1 cellular context compared by ENCODE assay signal in the genomic region with DNA sequence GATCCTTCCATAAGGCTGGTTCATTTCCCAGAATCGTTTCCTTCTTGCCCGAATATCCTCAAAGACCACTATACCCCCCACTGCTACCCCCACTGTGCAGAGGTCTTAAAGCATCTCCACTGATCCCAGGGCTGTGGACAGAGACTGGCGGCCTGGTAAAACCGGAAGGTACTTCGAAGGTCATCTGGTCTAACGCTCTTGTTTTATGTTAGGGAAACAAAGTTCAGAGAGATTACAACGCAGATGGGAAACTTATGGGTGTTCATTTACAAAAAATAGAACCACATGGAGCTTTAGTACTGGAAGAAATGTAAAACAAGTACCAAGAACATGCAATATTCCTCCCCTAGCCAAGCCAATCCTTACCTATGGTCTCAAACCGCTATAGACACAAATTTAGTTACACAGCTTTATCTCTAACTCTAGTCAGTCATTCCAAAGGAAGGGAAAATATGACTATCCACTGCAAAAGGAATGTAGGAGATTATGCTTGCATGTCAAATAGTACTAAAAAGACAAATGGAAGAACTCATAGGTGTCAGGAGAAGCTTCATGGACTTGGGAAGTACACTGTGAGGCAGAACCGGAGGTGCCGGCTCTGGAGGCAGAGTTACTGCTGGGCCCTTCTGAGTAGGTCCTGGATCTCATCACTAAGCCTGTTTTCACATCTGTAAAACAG.
A peak's percentile ranks its signal among the peaks of the same experiment; 100 is the strongest.
TF ChIP-seq lines count a peak whose summit lies in the region.

No MANE protein-coding gene starts in this region.

TF ChIP-seq in HepG2, 621 proteins besides CTCF, POLR2A, EP300 and RAD21 (continued from another document and continues in another):
- TF ChIP-seq, protein P1, sequence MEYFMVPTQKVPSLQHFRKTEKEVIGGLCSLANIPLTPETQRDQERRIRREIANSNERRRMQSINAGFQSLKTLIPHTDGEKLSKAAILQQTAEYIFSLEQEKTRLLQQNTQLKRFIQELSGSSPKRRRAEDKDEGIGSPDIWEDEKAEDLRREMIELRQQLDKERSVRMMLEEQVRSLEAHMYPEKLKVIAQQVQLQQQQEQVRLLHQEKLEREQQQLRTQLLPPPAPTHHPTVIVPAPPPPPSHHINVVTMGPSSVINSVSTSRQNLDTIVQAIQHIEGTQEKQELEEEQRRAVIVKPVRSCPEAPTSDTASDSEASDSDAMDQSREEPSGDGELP (IDR thresholded peaks at IDR 0.05; ENCODE audit: borderline replicate concordance, low read depth) = peak; percentile 48; the same call in 1 of the 2 replicates
- TF ChIP-seq PHF21A (CRISPR knock-in tag; IDR thresholded peaks at IDR 0.05) = peak; percentile 81
- TF ChIP-seq, protein P2, sequence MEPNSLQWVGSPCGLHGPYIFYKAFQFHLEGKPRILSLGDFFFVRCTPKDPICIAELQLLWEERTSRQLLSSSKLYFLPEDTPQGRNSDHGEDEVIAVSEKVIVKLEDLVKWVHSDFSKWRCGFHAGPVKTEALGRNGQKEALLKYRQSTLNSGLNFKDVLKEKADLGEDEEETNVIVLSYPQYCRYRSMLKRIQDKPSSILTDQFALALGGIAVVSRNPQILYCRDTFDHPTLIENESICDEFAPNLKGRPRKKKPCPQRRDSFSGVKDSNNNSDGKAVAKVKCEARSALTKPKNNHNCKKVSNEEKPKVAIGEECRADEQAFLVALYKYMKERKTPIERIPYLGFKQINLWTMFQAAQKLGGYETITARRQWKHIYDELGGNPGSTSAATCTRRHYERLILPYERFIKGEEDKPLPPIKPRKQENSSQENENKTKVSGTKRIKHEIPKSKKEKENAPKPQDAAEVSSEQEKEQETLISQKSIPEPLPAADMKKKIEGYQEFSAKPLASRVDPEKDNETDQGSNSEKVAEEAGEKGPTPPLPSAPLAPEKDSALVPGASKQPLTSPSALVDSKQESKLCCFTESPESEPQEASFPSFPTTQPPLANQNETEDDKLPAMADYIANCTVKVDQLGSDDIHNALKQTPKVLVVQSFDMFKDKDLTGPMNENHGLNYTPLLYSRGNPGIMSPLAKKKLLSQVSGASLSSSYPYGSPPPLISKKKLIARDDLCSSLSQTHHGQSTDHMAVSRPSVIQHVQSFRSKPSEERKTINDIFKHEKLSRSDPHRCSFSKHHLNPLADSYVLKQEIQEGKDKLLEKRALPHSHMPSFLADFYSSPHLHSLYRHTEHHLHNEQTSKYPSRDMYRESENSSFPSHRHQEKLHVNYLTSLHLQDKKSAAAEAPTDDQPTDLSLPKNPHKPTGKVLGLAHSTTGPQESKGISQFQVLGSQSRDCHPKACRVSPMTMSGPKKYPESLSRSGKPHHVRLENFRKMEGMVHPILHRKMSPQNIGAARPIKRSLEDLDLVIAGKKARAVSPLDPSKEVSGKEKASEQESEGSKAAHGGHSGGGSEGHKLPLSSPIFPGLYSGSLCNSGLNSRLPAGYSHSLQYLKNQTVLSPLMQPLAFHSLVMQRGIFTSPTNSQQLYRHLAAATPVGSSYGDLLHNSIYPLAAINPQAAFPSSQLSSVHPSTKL (CRISPR knock-in tag; IDR thresholded peaks at IDR 0.05) = peak; percentile 74
- TF ChIP-seq, protein P3, sequence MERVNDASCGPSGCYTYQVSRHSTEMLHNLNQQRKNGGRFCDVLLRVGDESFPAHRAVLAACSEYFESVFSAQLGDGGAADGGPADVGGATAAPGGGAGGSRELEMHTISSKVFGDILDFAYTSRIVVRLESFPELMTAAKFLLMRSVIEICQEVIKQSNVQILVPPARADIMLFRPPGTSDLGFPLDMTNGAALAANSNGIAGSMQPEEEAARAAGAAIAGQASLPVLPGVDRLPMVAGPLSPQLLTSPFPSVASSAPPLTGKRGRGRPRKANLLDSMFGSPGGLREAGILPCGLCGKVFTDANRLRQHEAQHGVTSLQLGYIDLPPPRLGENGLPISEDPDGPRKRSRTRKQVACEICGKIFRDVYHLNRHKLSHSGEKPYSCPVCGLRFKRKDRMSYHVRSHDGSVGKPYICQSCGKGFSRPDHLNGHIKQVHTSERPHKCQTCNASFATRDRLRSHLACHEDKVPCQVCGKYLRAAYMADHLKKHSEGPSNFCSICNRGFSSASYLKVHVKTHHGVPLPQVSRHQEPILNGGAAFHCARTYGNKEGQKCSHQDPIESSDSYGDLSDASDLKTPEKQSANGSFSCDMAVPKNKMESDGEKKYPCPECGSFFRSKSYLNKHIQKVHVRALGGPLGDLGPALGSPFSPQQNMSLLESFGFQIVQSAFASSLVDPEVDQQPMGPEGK (CRISPR knock-in tag; IDR thresholded peaks at IDR 0.05) = peak; percentile 28; the same call in 1 of the 2 replicates
- TF ChIP-seq ZBTB20 (CRISPR knock-in tag; IDR thresholded peaks at IDR 0.05; ENCODE audit: borderline replicate concordance, low read depth) = peak; percentile 68; the same call in 1 of the 2 replicates
- TF ChIP-seq, protein P4, sequence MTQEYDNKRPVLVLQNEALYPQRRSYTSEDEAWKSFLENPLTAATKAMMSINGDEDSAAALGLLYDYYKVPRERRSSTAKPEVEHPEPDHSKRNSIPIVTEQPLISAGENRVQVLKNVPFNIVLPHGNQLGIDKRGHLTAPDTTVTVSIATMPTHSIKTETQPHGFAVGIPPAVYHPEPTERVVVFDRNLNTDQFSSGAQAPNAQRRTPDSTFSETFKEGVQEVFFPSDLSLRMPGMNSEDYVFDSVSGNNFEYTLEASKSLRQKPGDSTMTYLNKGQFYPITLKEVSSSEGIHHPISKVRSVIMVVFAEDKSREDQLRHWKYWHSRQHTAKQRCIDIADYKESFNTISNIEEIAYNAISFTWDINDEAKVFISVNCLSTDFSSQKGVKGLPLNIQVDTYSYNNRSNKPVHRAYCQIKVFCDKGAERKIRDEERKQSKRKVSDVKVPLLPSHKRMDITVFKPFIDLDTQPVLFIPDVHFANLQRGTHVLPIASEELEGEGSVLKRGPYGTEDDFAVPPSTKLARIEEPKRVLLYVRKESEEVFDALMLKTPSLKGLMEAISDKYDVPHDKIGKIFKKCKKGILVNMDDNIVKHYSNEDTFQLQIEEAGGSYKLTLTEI (CRISPR knock-in tag; conservative IDR thresholded peaks at IDR 0.05) = no peak
- TF ChIP-seq, protein P5, sequence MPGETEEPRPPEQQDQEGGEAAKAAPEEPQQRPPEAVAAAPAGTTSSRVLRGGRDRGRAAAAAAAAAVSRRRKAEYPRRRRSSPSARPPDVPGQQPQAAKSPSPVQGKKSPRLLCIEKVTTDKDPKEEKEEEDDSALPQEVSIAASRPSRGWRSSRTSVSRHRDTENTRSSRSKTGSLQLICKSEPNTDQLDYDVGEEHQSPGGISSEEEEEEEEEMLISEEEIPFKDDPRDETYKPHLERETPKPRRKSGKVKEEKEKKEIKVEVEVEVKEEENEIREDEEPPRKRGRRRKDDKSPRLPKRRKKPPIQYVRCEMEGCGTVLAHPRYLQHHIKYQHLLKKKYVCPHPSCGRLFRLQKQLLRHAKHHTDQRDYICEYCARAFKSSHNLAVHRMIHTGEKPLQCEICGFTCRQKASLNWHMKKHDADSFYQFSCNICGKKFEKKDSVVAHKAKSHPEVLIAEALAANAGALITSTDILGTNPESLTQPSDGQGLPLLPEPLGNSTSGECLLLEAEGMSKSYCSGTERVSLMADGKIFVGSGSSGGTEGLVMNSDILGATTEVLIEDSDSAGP (CRISPR knock-in tag; IDR thresholded peaks at IDR 0.05; ENCODE audit: borderline replicate concordance) = no peak
- no peak for TF ChIP-seq SRF (IDR thresholded peaks at IDR 0.05; ENCODE audit: low read depth, low read length)
- TF ChIP-seq ZNF274 (CRISPR knock-in tag; IDR thresholded peaks at IDR 0.05) = no peak
- peak; percentile 75; the same call in 1 of the 2 replicates for TF ChIP-seq MED1 (CRISPR knock-in tag; IDR thresholded peaks at IDR 0.05)
- TF ChIP-seq, protein P6, sequence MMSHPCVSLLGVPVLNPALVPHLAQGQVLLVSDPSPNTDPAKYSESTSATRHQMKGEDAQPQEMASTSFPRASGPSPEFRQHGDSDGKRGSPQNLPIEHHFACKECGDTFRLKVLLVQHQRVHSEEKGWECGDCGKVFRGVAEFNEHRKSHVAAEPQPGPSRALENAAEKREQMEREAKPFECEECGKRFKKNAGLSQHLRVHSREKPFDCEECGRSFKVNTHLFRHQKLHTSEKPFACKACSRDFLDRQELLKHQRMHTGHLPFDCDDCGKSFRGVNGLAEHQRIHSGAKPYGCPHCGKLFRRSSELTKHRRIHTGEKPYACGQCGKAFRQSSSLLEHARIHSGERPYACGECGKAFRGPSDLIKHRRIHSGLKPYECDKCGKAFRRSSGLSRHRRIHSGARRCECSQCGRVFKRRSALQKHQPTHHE (CRISPR knock-in tag; IDR thresholded peaks at IDR 0.05; ENCODE audit: borderline replicate concordance) = no peak
- no peak for TF ChIP-seq NAIF1 (CRISPR knock-in tag; IDR thresholded peaks at IDR 0.05; ENCODE audit: borderline replicate concordance)
- TF ChIP-seq TGIF2 (CRISPR knock-in tag; IDR thresholded peaks at IDR 0.05) = no peak
- TF ChIP-seq, protein P7, sequence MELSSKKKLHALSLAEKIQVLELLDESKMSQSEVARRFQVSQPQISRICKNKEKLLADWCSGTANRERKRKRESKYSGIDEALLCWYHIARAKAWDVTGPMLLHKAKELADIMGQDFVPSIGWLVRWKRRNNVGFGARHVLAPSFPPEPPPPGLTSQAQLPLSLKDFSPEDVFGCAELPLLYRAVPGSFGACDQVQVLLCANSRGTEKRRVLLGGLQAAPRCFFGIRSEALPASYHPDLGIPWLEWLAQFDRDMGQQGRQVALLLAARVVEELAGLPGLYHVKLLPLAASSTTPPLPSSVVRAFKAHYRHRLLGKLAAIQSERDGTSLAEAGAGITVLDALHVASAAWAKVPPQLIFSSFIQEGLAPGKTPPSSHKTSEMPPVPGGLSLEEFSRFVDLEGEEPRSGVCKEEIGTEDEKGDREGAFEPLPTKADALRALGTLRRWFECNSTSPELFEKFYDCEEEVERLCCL (CRISPR knock-in tag; IDR thresholded peaks at IDR 0.05; ENCODE audit: borderline replicate concordance) = no peak
- TF ChIP-seq PITX1 (CRISPR knock-in tag; IDR thresholded peaks at IDR 0.05) = peak; percentile 53; the same call in 1 of the 2 replicates
- TF ChIP-seq SPEN (CRISPR knock-in tag; IDR thresholded peaks at IDR 0.05; ENCODE audit: low read depth) = peak; percentile 31; the same call in 1 of the 2 replicates
- peak; percentile 34; the same call in 1 of the 2 replicates for TF ChIP-seq NR2F6 (IDR thresholded peaks at IDR 0.05)
- no peak for TF ChIP-seq NR2F6 (CRISPR knock-in tag; IDR thresholded peaks at IDR 0.05)
- TF ChIP-seq, protein P8, sequence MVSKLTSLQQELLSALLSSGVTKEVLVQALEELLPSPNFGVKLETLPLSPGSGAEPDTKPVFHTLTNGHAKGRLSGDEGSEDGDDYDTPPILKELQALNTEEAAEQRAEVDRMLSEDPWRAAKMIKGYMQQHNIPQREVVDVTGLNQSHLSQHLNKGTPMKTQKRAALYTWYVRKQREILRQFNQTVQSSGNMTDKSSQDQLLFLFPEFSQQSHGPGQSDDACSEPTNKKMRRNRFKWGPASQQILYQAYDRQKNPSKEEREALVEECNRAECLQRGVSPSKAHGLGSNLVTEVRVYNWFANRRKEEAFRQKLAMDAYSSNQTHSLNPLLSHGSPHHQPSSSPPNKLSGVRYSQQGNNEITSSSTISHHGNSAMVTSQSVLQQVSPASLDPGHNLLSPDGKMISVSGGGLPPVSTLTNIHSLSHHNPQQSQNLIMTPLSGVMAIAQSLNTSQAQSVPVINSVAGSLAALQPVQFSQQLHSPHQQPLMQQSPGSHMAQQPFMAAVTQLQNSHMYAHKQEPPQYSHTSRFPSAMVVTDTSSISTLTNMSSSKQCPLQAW (CRISPR knock-in tag; IDR thresholded peaks at IDR 0.05) = peak; percentile 59; the same call in 1 of the 2 replicates
- 0 out of 2 replicates have a peak, but pooled peaks have one; percentile 47 for TF ChIP-seq BCL6 (CRISPR knock-in tag; IDR thresholded peaks at IDR 0.05)
- no peak for TF ChIP-seq LCORL (IDR thresholded peaks at IDR 0.05)
- 0 out of 2 replicates have a peak, but pooled peaks have one; percentile 25 for TF ChIP-seq LCORL (CRISPR knock-in tag; IDR thresholded peaks at IDR 0.05)
- TF ChIP-seq HDAC1 (CRISPR knock-in tag; IDR thresholded peaks at IDR 0.05) = peak; percentile 60; the same call in 1 of the 2 replicates
- TF ChIP-seq ZNF317 (CRISPR knock-in tag; IDR thresholded peaks at IDR 0.05) = 0 out of 2 replicates have a peak, but pooled peaks have one; percentile 28
- peak; percentile 66 for TF ChIP-seq NCOA2 (CRISPR knock-in tag; IDR thresholded peaks at IDR 0.05)
- TF ChIP-seq JUND (CRISPR knock-in tag; IDR thresholded peaks at IDR 0.05) = 0 out of 2 replicates have a peak, but pooled peaks have one; percentile 41
- TF ChIP-seq, protein P9, sequence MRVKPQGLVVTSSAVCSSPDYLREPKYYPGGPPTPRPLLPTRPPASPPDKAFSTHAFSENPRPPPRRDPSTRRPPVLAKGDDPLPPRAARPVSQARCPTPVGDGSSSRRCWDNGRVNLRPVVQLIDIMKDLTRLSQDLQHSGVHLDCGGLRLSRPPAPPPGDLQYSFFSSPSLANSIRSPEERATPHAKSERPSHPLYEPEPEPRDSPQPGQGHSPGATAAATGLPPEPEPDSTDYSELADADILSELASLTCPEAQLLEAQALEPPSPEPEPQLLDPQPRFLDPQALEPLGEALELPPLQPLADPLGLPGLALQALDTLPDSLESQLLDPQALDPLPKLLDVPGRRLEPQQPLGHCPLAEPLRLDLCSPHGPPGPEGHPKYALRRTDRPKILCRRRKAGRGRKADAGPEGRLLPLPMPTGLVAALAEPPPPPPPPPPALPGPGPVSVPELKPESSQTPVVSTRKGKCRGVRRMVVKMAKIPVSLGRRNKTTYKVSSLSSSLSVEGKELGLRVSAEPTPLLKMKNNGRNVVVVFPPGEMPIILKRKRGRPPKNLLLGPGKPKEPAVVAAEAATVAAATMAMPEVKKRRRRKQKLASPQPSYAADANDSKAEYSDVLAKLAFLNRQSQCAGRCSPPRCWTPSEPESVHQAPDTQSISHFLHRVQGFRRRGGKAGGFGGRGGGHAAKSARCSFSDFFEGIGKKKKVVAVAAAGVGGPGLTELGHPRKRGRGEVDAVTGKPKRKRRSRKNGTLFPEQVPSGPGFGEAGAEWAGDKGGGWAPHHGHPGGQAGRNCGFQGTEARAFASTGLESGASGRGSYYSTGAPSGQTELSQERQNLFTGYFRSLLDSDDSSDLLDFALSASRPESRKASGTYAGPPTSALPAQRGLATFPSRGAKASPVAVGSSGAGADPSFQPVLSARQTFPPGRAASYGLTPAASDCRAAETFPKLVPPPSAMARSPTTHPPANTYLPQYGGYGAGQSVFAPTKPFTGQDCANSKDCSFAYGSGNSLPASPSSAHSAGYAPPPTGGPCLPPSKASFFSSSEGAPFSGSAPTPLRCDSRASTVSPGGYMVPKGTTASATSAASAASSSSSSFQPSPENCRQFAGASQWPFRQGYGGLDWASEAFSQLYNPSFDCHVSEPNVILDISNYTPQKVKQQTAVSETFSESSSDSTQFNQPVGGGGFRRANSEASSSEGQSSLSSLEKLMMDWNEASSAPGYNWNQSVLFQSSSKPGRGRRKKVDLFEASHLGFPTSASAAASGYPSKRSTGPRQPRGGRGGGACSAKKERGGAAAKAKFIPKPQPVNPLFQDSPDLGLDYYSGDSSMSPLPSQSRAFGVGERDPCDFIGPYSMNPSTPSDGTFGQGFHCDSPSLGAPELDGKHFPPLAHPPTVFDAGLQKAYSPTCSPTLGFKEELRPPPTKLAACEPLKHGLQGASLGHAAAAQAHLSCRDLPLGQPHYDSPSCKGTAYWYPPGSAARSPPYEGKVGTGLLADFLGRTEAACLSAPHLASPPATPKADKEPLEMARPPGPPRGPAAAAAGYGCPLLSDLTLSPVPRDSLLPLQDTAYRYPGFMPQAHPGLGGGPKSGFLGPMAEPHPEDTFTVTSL (CRISPR knock-in tag; IDR thresholded peaks at IDR 0.05; ENCODE audit: borderline replicate concordance) = peak; percentile 54; the same call in 1 of the 2 replicates
- TF ChIP-seq YEATS4 (CRISPR knock-in tag; IDR thresholded peaks at IDR 0.05; ENCODE audit: borderline replicate concordance) = peak; percentile 51; the same call in 1 of the 2 replicates
- peak; percentile 60 for TF ChIP-seq HNF4A (CRISPR knock-in tag; IDR thresholded peaks at IDR 0.05)
- no peak for TF ChIP-seq ZNF598 (CRISPR knock-in tag; IDR thresholded peaks at IDR 0.05; ENCODE audit: borderline replicate concordance)
- peak; percentile 21; the same call in 1 of the 2 replicates for TF ChIP-seq ZNF331 (CRISPR knock-in tag; IDR thresholded peaks at IDR 0.05)
- peak; percentile 16; the same call in 1 of the 2 replicates for TF ChIP-seq FOXA3 (CRISPR knock-in tag; IDR thresholded peaks at IDR 0.05)
- TF ChIP-seq CREM (IDR thresholded peaks at IDR 0.05) = peak; percentile 51
- TF ChIP-seq CREM (CRISPR knock-in tag; IDR thresholded peaks at IDR 0.05) = no peak
